Comparison of ENCODE assay signal across 8 cellular contexts in genomic region chr7:65750511-65751344, GRCh38.
DNase-seq lines count a peak whose midpoint lies in the region; ATAC-seq and TF ChIP-seq lines count a peak whose summit lies in the region.

No MANE protein-coding gene starts in this region.

- peak; percentile 96 for ATAC-seq in CD4-positive, alpha-beta T cell (ENCODE audit: poor library complexity)
- ATAC-seq in GM19452 (IDR thresholded peaks at IDR 0.05; ENCODE audit: unreplicated experiment): peak; percentile 98
- peak; percentile 98 for ATAC-seq in HG03571 (IDR thresholded peaks at IDR 0.05; ENCODE audit: unreplicated experiment)
- peak; percentile 98 to 100 (median 99) for ATAC-seq in right lobe of liver

- 0% methylated on average over 15 of the region's 69 CpGs for WGBS in right lobe of liver (ENCODE audit: insufficient coverage, low coverage, low lambda C conversion rate, missing lambda C conversion rate)

- DNase-seq in CD4-positive, alpha-beta T cell: peak; percentile 70 to 88 (median 81)
- peak; percentile 86 for DNase-seq in NCI-H748 treated with DMSO at 0.1 percent for 48 hours (lab: John Stamatoyannopoulos, UW)
- peak; percentile 76 to 82 for DNase-seq in activated CD4-positive, alpha-beta T cell treated with anti-CD3 and anti-CD28 coated beads, Interleukin-2, amount 50 U/mL, for 4 hours
- peak; percentile 94 for DNase-seq in dermis blood vessel endothelial cell
- DNase-seq in right lobe of liver: peak; percentile 93 to 95 (median 94)
- peak; percentile 88 for DNase-seq in stimulated activated CD4-positive, alpha-beta T cell treated with anti-CD3 and anti-CD28 coated beads, Interleukin-4, amount 100 ng/mL, for 24 hours

- no peaks in the 10 kb centered on the region for H3K9me3 Mint-ChIP-seq in CD4-positive, alpha-beta T cell

- H3K27me3 ChIP-seq in CD4-positive, alpha-beta T cell (ENCODE audit: control insufficient read depth, insufficient read depth, low read length): no peaks in the 10 kb centered on the region
- no peaks in the 10 kb centered on the region for H3K27me3 ChIP-seq in right lobe of liver

- peaks cover 33% of the 10 kb centered on the region for H3K4me1 Mint-ChIP-seq in CD4-positive, alpha-beta T cell (ENCODE audit: low read depth)

- POLR2A ChIA-PET in CD4-positive, alpha-beta T cell (lab: Charles Lee): interaction anchor here (0.7 to 2.6 kb wide), 9 partner anchors 16 to 1245 kb away, joined by 3 to 14 read pairs (median 3); partner anchors contain the start of genes CRCP, SBDS and TMEM248

- H3K27me3 Mint-ChIP-seq in CD4-positive, alpha-beta T cell: no peaks in the 10 kb centered on the region

- no peak for TF ChIP-seq CTCF in CD4-positive, alpha-beta T cell (IDR thresholded peaks at IDR 0.05)
- TF ChIP-seq CTCF in right lobe of liver (IDR thresholded peaks at IDR 0.05): peak; percentile 15 to 35 (median 32)

- H3K9me3 ChIP-seq in CD4-positive, alpha-beta T cell (ENCODE audit: control insufficient read depth, low read length): no peaks in the 10 kb centered on the region
- H3K9me3 ChIP-seq in right lobe of liver: no peaks in the 10 kb centered on the region

- H3K27ac ChIP-seq in CD4-positive, alpha-beta T cell (ENCODE audit: low read depth, low read length): peak overlapping the region; percentile 56
- peak overlapping the region; percentile 77 to 83 (median 78) for H3K27ac ChIP-seq in right lobe of liver

- H3K36me3 ChIP-seq in right lobe of liver: peaks cover 0 to 3% (median 0%) of the 10 kb centered on the region in 4 donors

- CTCF ChIA-PET in CD4-positive, alpha-beta T cell (lab: Charles Lee): interaction anchor here (1.5 kb wide), 1 partner anchor 364 kb away, joined by 4 read pairs; the partner anchor contains the start of gene CRCP

- H3K4me3 Mint-ChIP-seq in CD4-positive, alpha-beta T cell: peak overlapping the region; percentile 99

- H3K27ac Mint-ChIP-seq in CD4-positive, alpha-beta T cell: peak overlapping the region; percentile 96

- intact Hi-C loops in CD4-positive, alpha-beta T cell (cut with DNase I, micrococcal nuclease): loop anchor here (2.0 to 10.0 kb wide), 6 partner anchors 20 to 1826 kb away; partner anchors contain the start of genes ASL (in 1 of the 2), CRCP (in 1 of the 2), VKORC1L1 (in 1 of the 2) and ZNF736 (in 1 of the 2)
- intact Hi-C loops in right lobe of liver (cut with DNase I): no loop called here

- peaks cover 0 to 11% (median 0%) of the 10 kb centered on the region in 4 donors for H3K4me1 ChIP-seq in right lobe of liver

- peak; percentile 62 for TF ChIP-seq POLR2A in right lobe of liver (IDR thresholded peaks at IDR 0.05)

- peaks cover 36% of the 10 kb centered on the region for H3K36me3 Mint-ChIP-seq in CD4-positive, alpha-beta T cell (ENCODE audit: low read depth)

- H3K4me3 ChIP-seq in right lobe of liver: peak overlapping the region; percentile 91 to 95 (median 95)

Comparison
In these comparisons a context has a peak if more than half of its experiments do, and no peak if none do; other contexts are left out.
1. Peak in every context shown above with its lines: DNase-seq, ATAC-seq, H3K4me3 ChIP-seq and H3K27ac ChIP-seq.
2. intact Hi-C loops: an anchor here in CD4-positive, alpha-beta T cell (2.0 to 10.0 kb wide); none called in right lobe of liver.